In genomic region chr2:72886505-72887031, GRCh38 we compare ENCODE assay signal across 8 cellular contexts. TPM values are rescaled to one million over a fixed set of nuclear protein-coding genes. Genes with fewer than 3 reads are reported as not detected.
DNase-seq lines count a peak whose midpoint lies in the region; ATAC-seq, FAIRE-seq and TF ChIP-seq lines count a peak whose summit lies in the region.

No MANE protein-coding gene starts in this region.

- H3K4me3 ChIP-seq in keratinocyte (ENCODE audit: control insufficient read depth in 2 of 3, extremely low read depth in 1 of 3, insufficient read depth in 2 of 3, low read depth in 1 of 3, low read length in 3 of 3) (peak overlapping the region; percentile 43 to 81 (median 78)), testis (peak overlapping the region; percentile 62 to 68)

- H3K27me3 ChIP-seq in keratinocyte (ENCODE audit: control insufficient read depth, extremely low read depth, insufficient read depth, low read length) (no peaks in the 10 kb centered on the region), testis (no peaks in the 10 kb centered on the region)

- FAIRE-seq in keratinocyte (lab: Jason Lieb, UNC): no peak

- peaks cover 40% of the 10 kb centered on the region for H3K27me3 Mint-ChIP-seq in activated CD4-positive, alpha-beta T cell treated with anti-CD3 and anti-CD28 coated beads, Interleukin-2, amount 10 ng/mL, durations not matched to agents 24 days and 14 days
- peaks cover 53% of the 10 kb centered on the region for H3K27me3 Mint-ChIP-seq in activated T-helper 17 cell treated with anti-CD3 and anti-CD28 coated beads, Interleukin-2, amount 50 U/mL, for 72 hours

- no peak for TF ChIP-seq POLR2A in testis (IDR thresholded peaks at IDR 0.05)

- H3K36me3 ChIP-seq in keratinocyte (ENCODE audit: control insufficient read depth in 2 of 2, extremely low read depth in 1 of 2, insufficient read depth in 2 of 2, low read length in 2 of 2): peaks cover 5 to 8% of the 10 kb centered on the region in 2 experiments
- no peaks in the 10 kb centered on the region for H3K36me3 ChIP-seq in testis (ENCODE audit: low read depth, missing control alignments)

- H3K9me3 Mint-ChIP-seq in activated CD4-positive, alpha-beta T cell treated with anti-CD3 and anti-CD28 coated beads, Interleukin-2, amount 10 ng/mL, durations not matched to agents 24 days and 14 days: no peaks in the 10 kb centered on the region
- H3K9me3 Mint-ChIP-seq in activated T-helper 17 cell treated with anti-CD3 and anti-CD28 coated beads, Interleukin-2, amount 50 U/mL, for 72 hours: no peaks in the 10 kb centered on the region

- H2AFZ ChIP-seq in keratinocyte (ENCODE audit: control insufficient read depth, low read length): peak overlapping the region; percentile 94

- H3K27ac Mint-ChIP-seq in activated CD4-positive, alpha-beta T cell treated with anti-CD3 and anti-CD28 coated beads, Interleukin-2, amount 10 ng/mL, durations not matched to agents 24 days and 14 days: no peak overlapping the region
- no peak overlapping the region for H3K27ac Mint-ChIP-seq in activated T-helper 17 cell treated with anti-CD3 and anti-CD28 coated beads, Interleukin-2, amount 50 U/mL, for 72 hours

- peaks cover 4% of the 10 kb centered on the region for H3K4me1 Mint-ChIP-seq in activated CD4-positive, alpha-beta T cell treated with anti-CD3 and anti-CD28 coated beads, Interleukin-2, amount 10 ng/mL, durations not matched to agents 24 days and 14 days
- H3K4me1 Mint-ChIP-seq in activated T-helper 17 cell treated with anti-CD3 and anti-CD28 coated beads, Interleukin-2, amount 50 U/mL, for 72 hours: no peaks in the 10 kb centered on the region

- peak overlapping the region; percentile 94 for H3K4me2 ChIP-seq in keratinocyte (ENCODE audit: control insufficient read depth, extremely low read depth, insufficient read depth, low read depth, low read length)

- dilution Hi-C loops in keratinocyte (cut with MboI; ENCODE audit: extremely low pct_ligation_motif_present, low sequenced_read_pairs): no loop called here

- TF ChIP-seq CTCF in keratinocyte (optimal IDR thresholded peaks at IDR 0.05 in 1 of 3, IDR thresholded peaks at IDR 0.05 in 1 of 3, conservative IDR thresholded peaks at IDR 0.05 in 1 of 3; ENCODE audit: extremely low read depth in 1 of 3, insufficient read depth in 2 of 3, low read length in 3 of 3) (no peak), testis (IDR thresholded peaks at IDR 0.05) (no peak)

- peaks cover 2% of the 10 kb centered on the region for H3K79me2 ChIP-seq in keratinocyte (ENCODE audit: control insufficient read depth, insufficient read depth, low read length)

- H3K36me3 Mint-ChIP-seq in activated CD4-positive, alpha-beta T cell treated with anti-CD3 and anti-CD28 coated beads, Interleukin-2, amount 10 ng/mL, durations not matched to agents 24 days and 14 days (ENCODE audit: low read depth): no peaks in the 10 kb centered on the region
- no peaks in the 10 kb centered on the region for H3K36me3 Mint-ChIP-seq in activated T-helper 17 cell treated with anti-CD3 and anti-CD28 coated beads, Interleukin-2, amount 50 U/mL, for 72 hours (ENCODE audit: low read depth)

- H3K9me3 ChIP-seq in keratinocyte (ENCODE audit: control insufficient read depth, low read depth, low read length): no peaks in the 10 kb centered on the region
- no peaks in the 10 kb centered on the region for H3K9me3 ChIP-seq in testis

- H3K4me3 Mint-ChIP-seq in activated CD4-positive, alpha-beta T cell treated with anti-CD3 and anti-CD28 coated beads, Interleukin-2, amount 10 ng/mL, durations not matched to agents 24 days and 14 days: peak overlapping the region; percentile 67
- H3K4me3 Mint-ChIP-seq in activated T-helper 17 cell treated with anti-CD3 and anti-CD28 coated beads, Interleukin-2, amount 50 U/mL, for 72 hours: peak overlapping the region; percentile 73

- intact Hi-C loops in activated CD4-positive, alpha-beta T cell treated with anti-CD3 and anti-CD28 coated beads, Interleukin-2, amount 10 ng/mL, durations not matched to agents 24 days and 14 days (cut with micrococcal nuclease): loop anchor here (1.0 to 2.0 kb wide), 2 partner anchors 22 to 115 kb away; no protein-coding TSS in a partner anchor
- intact Hi-C loops in testis (cut with DNase I; ENCODE audit: low total_unique reads): no loop called here

- peaks cover 3% of the 10 kb centered on the region for H4K20me1 ChIP-seq in keratinocyte (ENCODE audit: control insufficient read depth, extremely low read depth, insufficient read depth, low read length)

- ATAC-seq in activated T-helper 17 cell treated with anti-CD3 and anti-CD28 coated beads, Interleukin-2, amount 50 U/mL, for 72 hours (replicated peaks): no peak
- ATAC-seq in HG02623 (IDR thresholded peaks at IDR 0.05; ENCODE audit: unreplicated experiment): no peak
- no peak for ATAC-seq in HG02852 (IDR thresholded peaks at IDR 0.05; ENCODE audit: unreplicated experiment)

- H3K27ac ChIP-seq in keratinocyte (ENCODE audit: control insufficient read depth, insufficient read depth, low read length) (no peak overlapping the region), testis (peak overlapping the region; percentile 86 to 88)

- H3K4me1 ChIP-seq in keratinocyte (ENCODE audit: control insufficient read depth, extremely low read depth, insufficient read depth, low read length) (peaks cover 12% of the 10 kb centered on the region), testis (peaks cover 13% of the 10 kb centered on the region)

- H3K9ac ChIP-seq in keratinocyte (ENCODE audit: control insufficient read depth, extremely low read depth, insufficient read depth, low read length): peak overlapping the region; percentile 71

- DNase-seq in activated CD4-positive, alpha-beta T cell treated with anti-CD3 and anti-CD28 coated beads, Interleukin-2, amount 10 ng/mL, durations not matched to agents 24 days and 14 days: peak; percentile 49
- no peak for DNase-seq in activated CD4-positive, alpha-beta T cell treated with anti-CD3 and anti-CD28 coated beads, Interleukin-2, amount 50 U/mL, for 4 hours
- DNase-seq in keratinocyte (ENCODE audit: low read depth, low spot score) (no peak), testis (no peak), NCI-H1694 treated with DMSO at 0.1 percent for 48 hours (lab: John Stamatoyannopoulos, UW) (no peak)

- H3K9me1 ChIP-seq in keratinocyte (ENCODE audit: control insufficient read depth, extremely low read depth, insufficient read depth, low read length): no peaks in the 10 kb centered on the region

- 28 to 41% methylated on average over 7 of the region's 7 CpGs for WGBS in testis, 2 donors

RNA-seq across cellular contexts. Expression of gene SPR, which starts 0.6 kb away (rescaled TPM):
- 12.6 and 12.8 TPM in 2 replicates for total RNA-seq in activated CD4-positive, alpha-beta T cell treated with anti-CD3 and anti-CD28 coated beads, Interleukin-2, amount 10 ng/mL, durations not matched to agents 24 days and 14 days
- total RNA-seq in activated T-helper 17 cell treated with anti-CD3 and anti-CD28 coated beads, Interleukin-2, amount 50 U/mL, for 72 hours: 10 to 100 TPM in 1 of 2 donors, 1 to 10 TPM in 1; 5.2 to 12.9 TPM
- polyA plus RNA-seq in keratinocyte (25.1 to 33.9 TPM (median 26.0 TPM) in 3 replicates), testis (ENCODE audit: insufficient read depth, low read depth, low replicate concordance) (15.7 TPM)
- polyA plus RNA-seq in keratinocyte (2011; ENCODE audit: low read depth): 9.1 TPM
- 27.6 and 36.6 TPM in 2 replicates for polyA plus RNA-seq in keratinocyte (2011; cell fraction: cytosol; rRNA removed)
- 16.2 and 16.4 TPM in 2 replicates for polyA plus RNA-seq in keratinocyte (2011; cell fraction: nucleus; rRNA removed)
- polyA plus RNA-seq in keratinocyte (2012; ENCODE audit: low replicate concordance): 18.2 and 37.1 TPM in 2 replicates
- 11.7 to 13.8 TPM (median 12.2 TPM) in 3 replicates for polyA minus RNA-seq in keratinocyte
- polyA minus RNA-seq in keratinocyte (2011; cell fraction: cytosol; rRNA and poly(A)+ RNA removed): 16.5 TPM
- polyA minus RNA-seq in keratinocyte (2011; cell fraction: nucleus; rRNA and poly(A)+ RNA removed): 4.0 and 4.5 TPM in 2 replicates
- 10 to 100 TPM; 21.7 to 27.6 TPM for total RNA-seq in testis

RNA-seq across cellular contexts. Expression of gene EMX1, which starts 30.8 kb away (rescaled TPM):
- total RNA-seq in activated CD4-positive, alpha-beta T cell treated with anti-CD3 and anti-CD28 coated beads, Interleukin-2, amount 10 ng/mL, durations not matched to agents 24 days and 14 days: 0.09 TPM in 1 of 2 replicates, not detected in the other
- total RNA-seq in activated T-helper 17 cell treated with anti-CD3 and anti-CD28 coated beads, Interleukin-2, amount 50 U/mL, for 72 hours: not detected
- polyA plus RNA-seq in keratinocyte (not detected in 3 replicates), testis (ENCODE audit: insufficient read depth, low read depth, low replicate concordance) (4.5 TPM)
- not detected for polyA plus RNA-seq in keratinocyte (2011; ENCODE audit: low read depth)
- polyA plus RNA-seq in keratinocyte (2011; cell fraction: cytosol; rRNA removed): not detected in 2 replicates
- polyA plus RNA-seq in keratinocyte (2011; cell fraction: nucleus; rRNA removed): not detected in 2 replicates
- polyA plus RNA-seq in keratinocyte (2012; ENCODE audit: low replicate concordance): 0.06 TPM in 1 of 2 replicates, not detected in the other
- not detected in 3 replicates for polyA minus RNA-seq in keratinocyte
- polyA minus RNA-seq in keratinocyte (2011; cell fraction: cytosol; rRNA and poly(A)+ RNA removed): not detected
- polyA minus RNA-seq in keratinocyte (2011; cell fraction: nucleus; rRNA and poly(A)+ RNA removed): not detected in 2 replicates
- total RNA-seq in testis: 10 to 100 TPM; 11.3 to 13.2 TPM

Comparison
In these comparisons a context has a peak if more than half of its experiments do, and no peak if none do; other contexts are left out.
1. RNA of gene EMX1, which starts 30.8 kb away (total RNA-seq): 11.3 to 13.2 TPM in testis; 0.09 TPM in activated CD4-positive, alpha-beta T cell treated with anti-CD3 and anti-CD28 coated beads, Interleukin-2, amount 10 ng/mL, durations not matched to agents 24 days and 14 days and not detected in activated T-helper 17 cell treated with anti-CD3 and anti-CD28 coated beads, Interleukin-2, amount 50 U/mL, for 72 hours; every median in the first group is over 10 times any median in the second.